ENCODE assay signal across 8 cellular contexts in genomic region chr17:71975331-71975801, GRCh38.
DNase-seq lines count a peak whose midpoint lies in the region; ATAC-seq and TF ChIP-seq lines count a peak whose summit lies in the region.

No MANE protein-coding gene starts in this region.

- no peaks in the 10 kb centered on the region for H3K9me3 ChIP-seq in effector memory CD4-positive, alpha-beta T cell (ENCODE audit: control insufficient read depth, low read length)

- in situ Hi-C loops in astrocyte of the spinal cord (cut with HindIII; ENCODE audit: low sequenced_read_pairs), result no loop called here

- peaks cover 0 to 11% (median 3%) of the 10 kb centered on the region in 6 donors for H3K9me3 Mint-ChIP-seq in immature natural killer cell

- H3K36me3 ChIP-seq in effector memory CD4-positive, alpha-beta T cell (ENCODE audit: control insufficient read depth, insufficient read depth, low read length), result no peaks in the 10 kb centered on the region

- DNase-seq in astrocyte of the spinal cord (ENCODE audit: low read depth, low spot score) (peak; percentile 63), hepatic stellate cell (ENCODE audit: low spot score) (peak; percentile 49), skeletal muscle cell (ENCODE audit: low read depth) (peak; percentile 31), kidney glomerular epithelial cell (lab: John Stamatoyannopoulos, UW) (no peak), immature natural killer cell (no peak)
- DNase-seq in effector memory CD4-positive, alpha-beta T cell, result no peak

- no peaks in the 10 kb centered on the region for H3K27me3 ChIP-seq in effector memory CD4-positive, alpha-beta T cell (replicated peaks; ENCODE audit: control insufficient read depth, insufficient read depth, low read length, poor library complexity, severe bottlenecking)

- H3K27ac Mint-ChIP-seq in immature natural killer cell, result no peak overlapping the region

- no peaks in the 10 kb centered on the region for H3K4me1 Mint-ChIP-seq in immature natural killer cell

- no peaks in the 10 kb centered on the region for H3K36me3 Mint-ChIP-seq in immature natural killer cell

- H3K4me3 ChIP-seq in astrocyte of the spinal cord (ENCODE audit: low read depth, low read length), result peak overlapping the region; percentile 4
- peak overlapping the region; percentile 36 for H3K4me3 ChIP-seq in skeletal muscle cell (ENCODE audit: low read depth, low read length)
- H3K4me3 ChIP-seq in effector memory CD4-positive, alpha-beta T cell (ENCODE audit: insufficient read depth, low read depth, low read length, poor library complexity, severe bottlenecking), result no peak overlapping the region

- H3K4me3 Mint-ChIP-seq in immature natural killer cell, result no peak overlapping the region

- peak; percentile 66 for ATAC-seq in GM18868 (IDR thresholded peaks at IDR 0.05; ENCODE audit: unreplicated experiment)
- no peak for ATAC-seq in HG03108 (IDR thresholded peaks at IDR 0.05; ENCODE audit: unreplicated experiment)

- H3K27ac ChIP-seq in effector memory CD4-positive, alpha-beta T cell (ENCODE audit: insufficient read depth, low read length, poor library complexity, severe bottlenecking), result no peak overlapping the region

- TF ChIP-seq CTCF in astrocyte of the spinal cord (IDR thresholded peaks at IDR 0.05; ENCODE audit: low read depth, low read length), result no peak

- peaks cover 0 to 2% (median 0%) of the 10 kb centered on the region in 3 donors for H3K27me3 Mint-ChIP-seq in immature natural killer cell (ENCODE audit: low read depth in 3 of 3)

- no peaks in the 10 kb centered on the region for H3K4me1 ChIP-seq in effector memory CD4-positive, alpha-beta T cell (ENCODE audit: control insufficient read depth, insufficient read depth, low read length, poor library complexity, severe bottlenecking)

Comparison
In these comparisons a context has a peak if more than half of its experiments do, and no peak if none do; other contexts are left out.
1. DNase-seq: peak in astrocyte of the spinal cord (single experiment), hepatic stellate cell (single experiment) and skeletal muscle cell (single experiment); none in kidney glomerular epithelial cell (single experiment), immature natural killer cell (0 of 3) and effector memory CD4-positive, alpha-beta T cell (0 of 3).